ENCODE assay signal across 8 cellular contexts in genomic region chr13:30464496-30465351, GRCh38. TPM values are rescaled to one million over a fixed set of nuclear protein-coding genes. Genes with fewer than 3 reads are reported as not detected.
A peak's percentile ranks its signal among the peaks of the same experiment; 100 is the strongest.
DNase-seq lines count a peak whose midpoint lies in the region; ATAC-seq and TF ChIP-seq lines count a peak whose summit lies in the region.

No MANE protein-coding gene starts in this region.

- H3K4me3 Mint-ChIP-seq in activated naive CD4-positive, alpha-beta T cell treated with anti-CD3 and anti-CD28 coated beads for 36 hours = peak overlapping the region; percentile 92

- H3K4me1 Mint-ChIP-seq in activated naive CD4-positive, alpha-beta T cell treated with anti-CD3 and anti-CD28 coated beads for 36 hours (ENCODE audit: low read depth) = peaks cover 15% of the 10 kb centered on the region

- DNase-seq in Caki2 (ENCODE audit: low read depth) = peak; percentile 84
- peak; percentile 73 for DNase-seq in activated naive CD4-positive, alpha-beta T cell treated with anti-CD3 and anti-CD28 coated beads for 36 hours
- peak; percentile 72 for DNase-seq in germinal center (ENCODE audit: low spot score)
- peak; percentile 81 for DNase-seq in occipital lobe (lab: John Stamatoyannopoulos, UW)

- H3K4me3 ChIP-seq in HUES64 (ENCODE audit: low read length) = peak overlapping the region; percentile 96

- no peaks in the 10 kb centered on the region for H3K27me3 ChIP-seq in HUES64 (ENCODE audit: insufficient read depth, low read length)

- peak; percentile 31; the same call in 1 of the 2 replicates for TF ChIP-seq POLR2A in Raji (IDR thresholded peaks at IDR 0.05; ENCODE audit: insufficient read depth, low read depth, low read length)

- peak; percentile 24 for ATAC-seq in GM21367 (IDR thresholded peaks at IDR 0.05; ENCODE audit: unreplicated experiment)

- peaks cover 3% of the 10 kb centered on the region for H3K27me3 Mint-ChIP-seq in activated naive CD4-positive, alpha-beta T cell treated with anti-CD3 and anti-CD28 coated beads for 36 hours (ENCODE audit: low read depth)

- no peaks in the 10 kb centered on the region for H3K9me3 ChIP-seq in HUES64 (ENCODE audit: insufficient read depth, low read depth, low read length)

- in situ Hi-C loops in Caki2 (cut with HindIII; ENCODE audit: low pct_unique_long_range_greater_than_20kb, low sequenced_read_pairs) = no loop called here

- peak overlapping the region; percentile 98 for H3K27ac Mint-ChIP-seq in activated naive CD4-positive, alpha-beta T cell treated with anti-CD3 and anti-CD28 coated beads for 36 hours

- peaks cover 29% of the 10 kb centered on the region for H3K36me3 Mint-ChIP-seq in activated naive CD4-positive, alpha-beta T cell treated with anti-CD3 and anti-CD28 coated beads for 36 hours (ENCODE audit: low read depth)

- intact Hi-C loops in activated naive CD4-positive, alpha-beta T cell treated with anti-CD3 and anti-CD28 coated beads for 36 hours (cut with micrococcal nuclease) = loop anchor here (1.0 to 10.0 kb wide), 9 partner anchors 34 to 870 kb away; partner anchors contain the start of genes SLC7A1 and UBE2L5

- peaks cover 18% of the 10 kb centered on the region for H3K4me1 ChIP-seq in HUES64 (ENCODE audit: insufficient read depth, low read length)

- under 1% methylated on average over 132 of the region's 139 CpGs for WGBS in HUES64

- peak overlapping the region; percentile 99 for H3K9ac ChIP-seq in HUES64 (ENCODE audit: low read depth, low read length)

- peaks cover 37% of the 10 kb centered on the region for H3K36me3 ChIP-seq in HUES64 (ENCODE audit: insufficient read depth, low read length)

- CTCF ChIA-PET in activated naive CD4-positive, alpha-beta T cell treated with anti-CD3 and anti-CD28 coated beads for 36 hours (lab: Charles Lee) = interaction anchor here (0.6 kb wide), 1 partner anchor 152 kb away, joined by 5 read pairs; no protein-coding TSS in a partner anchor

- H3K27ac ChIP-seq in HUES64 (ENCODE audit: low read depth, low read length) (peak overlapping the region; percentile 86), temporal lobe (ENCODE audit: low read depth, low read length) (peak overlapping the region; percentile 91)

- no peaks in the 10 kb centered on the region for H3K9me3 Mint-ChIP-seq in activated naive CD4-positive, alpha-beta T cell treated with anti-CD3 and anti-CD28 coated beads for 36 hours

RNA-seq across cellular contexts. Expression of gene HMGB1, which starts 1.0 kb away (rescaled TPM):
- total RNA-seq in Caki2 (2014; rRNA removed; shearing (Covaris generic); ENCODE audit: low replicate concordance) = 636 and 694 TPM in 2 replicates
- 898 TPM for polyA plus RNA-seq in HUES64 (2013, experiment 1 of 2)
- polyA plus RNA-seq in HUES64 (2013, experiment 2 of 2) = 947 TPM
- total RNA-seq in activated naive CD4-positive, alpha-beta T cell treated with anti-CD3 and anti-CD28 coated beads for 36 hours = 100 to 1,000 TPM; 686 to 722 TPM
- total RNA-seq in occipital lobe = 295 TPM
- 169 TPM for total RNA-seq in temporal lobe

RNA-seq across cellular contexts. Expression of gene UBE2L5, which starts 42.4 kb away (rescaled TPM):
- total RNA-seq in Caki2 (2014; rRNA removed; shearing (Covaris generic); ENCODE audit: low replicate concordance) = not detected in 2 replicates
- polyA plus RNA-seq in HUES64 (2013, experiment 1 of 2) = not detected
- not detected for polyA plus RNA-seq in HUES64 (2013, experiment 2 of 2)
- total RNA-seq in activated naive CD4-positive, alpha-beta T cell treated with anti-CD3 and anti-CD28 coated beads for 36 hours = not detected
- total RNA-seq in occipital lobe (not detected), temporal lobe (not detected)

Comparison
In these comparisons a context has a peak if more than half of its experiments do, and no peak if none do; other contexts are left out.
1. Peak in every context shown above with its lines: DNase-seq, ATAC-seq, H3K4me3 ChIP-seq and H3K27ac ChIP-seq.